Comparison of ENCODE assay signal across 36 cellular contexts in genomic region chr2:98382739-98383138, GRCh38. TPM values are rescaled to one million over a fixed set of nuclear protein-coding genes. Genes with fewer than 3 reads are reported as not detected.
"Had no signal": no experiment of that assay in that cellular context is flagged by ENCODE, and none has a peak within 500 bp of the region (broad histone marks: within the 10 kb centered on the region; RNA-seq: fewer than 3 reads in every experiment).

No MANE protein-coding gene starts in this region.

- H3K4me3 ChIP-seq: PC-9, SK-N-MC had no signal

- H3K9me3 Mint-ChIP-seq: activated B cell treated with CpG ODN at 0.5 μM for 24 hours; activated CD4-positive, alpha-beta memory T cell treated with anti-CD3 and anti-CD28 coated beads for 36 hours; activated naive CD8-positive, alpha-beta T cell treated with anti-CD3 and anti-CD28 coated beads for 36 hours; activated T-cell treated with anti-CD3 and anti-CD28 coated beads, Interleukin-2, amount 50 U/mL, for 4 hours; activated T-helper 1 cell treated with anti-CD3 and anti-CD28 coated beads, Interleukin-12 subunit alpha, Interleukin-12 subunit beta, Interleukin-2, Interleukin-4 antibody, amounts not matched to agents 30 ng/mL and 10 ng/mL and 1 ng/mL, durations not matched to agents 14 hours and 24 hours and 36 hours had no signal

- H3K27ac ChIP-seq: brain microvascular endothelial cell, PC-9, SK-N-MC, VCaP had no signal

- H3K4me1 Mint-ChIP-seq: activated B cell treated with CpG ODN at 0.5 μM for 24 hours had no signal

- H3K27ac Mint-ChIP-seq: activated B cell treated with CpG ODN at 0.5 μM for 24 hours; activated CD4-positive, alpha-beta memory T cell treated with anti-CD3 and anti-CD28 coated beads for 36 hours; activated naive CD8-positive, alpha-beta T cell treated with anti-CD3 and anti-CD28 coated beads for 36 hours; activated T-helper 1 cell treated with anti-CD3 and anti-CD28 coated beads, Interleukin-12 subunit alpha, Interleukin-12 subunit beta, Interleukin-2, Interleukin-4 antibody, amounts not matched to agents 30 ng/mL and 10 ng/mL and 1 ng/mL, durations not matched to agents 14 hours and 24 hours and 36 hours had no signal

- H3K36me3 ChIP-seq: brain microvascular endothelial cell had no signal

- H3K36me3 Mint-ChIP-seq: activated CD4-positive, alpha-beta memory T cell treated with anti-CD3 and anti-CD28 coated beads for 36 hours; activated naive CD8-positive, alpha-beta T cell treated with anti-CD3 and anti-CD28 coated beads for 36 hours had no signal

- H3K4me3 Mint-ChIP-seq: activated B cell treated with CpG ODN at 0.5 μM for 24 hours; activated CD4-positive, alpha-beta memory T cell treated with anti-CD3 and anti-CD28 coated beads for 36 hours; activated naive CD8-positive, alpha-beta T cell treated with anti-CD3 and anti-CD28 coated beads for 36 hours; activated T-cell treated with anti-CD3 and anti-CD28 coated beads, Interleukin-2, amount 50 U/mL, for 4 hours; activated T-helper 1 cell treated with anti-CD3 and anti-CD28 coated beads, Interleukin-12 subunit alpha, Interleukin-12 subunit beta, Interleukin-2, Interleukin-4 antibody, amounts not matched to agents 30 ng/mL and 10 ng/mL and 1 ng/mL, durations not matched to agents 14 hours and 24 hours and 36 hours had no signal

- DNase-seq: activated B cell treated with CpG ODN at 0.5 μM for 24 hours; activated CD4-positive, alpha-beta memory T cell treated with anti-CD3 and anti-CD28 coated beads for 36 hours; activated CD4-positive, alpha-beta T cell treated with anti-CD3 and anti-CD28 coated beads for 4 hours; activated CD4-positive, alpha-beta T cell treated with anti-CD3 and anti-CD28 coated beads, Interleukin-2, amount 50 U/mL, for 1 hour; activated CD4-positive, CD25-positive, alpha-beta regulatory T cell treated with anti-CD3 and anti-CD28 coated beads, Interleukin-2, amount 50 U/mL, for 72 hours; activated CD8-positive, alpha-beta memory T cell treated with anti-CD3 and anti-CD28 coated beads, Interleukin-2, amount 50 U/mL, for 4 hours; activated naive CD4-positive, alpha-beta T cell; activated naive CD4-positive, alpha-beta T cell treated with anti-CD3 and anti-CD28 coated beads, Interleukin-2, amount 50 U/mL, for 16 hours; activated naive CD8-positive, alpha-beta T cell treated with anti-CD3 and anti-CD28 coated beads for 36 hours; activated T-cell treated with anti-CD3 and anti-CD28 coated beads for 4 hours; activated T-cell treated with anti-CD3 and anti-CD28 coated beads, Interleukin-2, amount 50 U/mL, for 4 hours; amniotic stem cell; aorta; brain microvascular endothelial cell; central memory CD4-positive, alpha-beta T cell; NCI-H1092 treated with DMSO at 0.1 percent for 48 hours; NCI-H1417; NCI-H146; NCI-H187; NCI-H2029 treated with DMSO at 0.1 percent for 48 hours; NCI-H2107; NCI-H2171; NCI-H510A; NCI-H526; NCI-H748 treated with DMSO at 0.1 percent for 48 hours; NK-92 treated with Interleukin-12 subunit alpha and Interleukin-12 subunit beta, amount 100 ng/mL, for 24 hours; PC-9; Right ventricle myocardium superior; T-helper 1 cell; T-helper 2 cell; T-helper 9 cell had no signal

RNA-seq across cellular contexts. Expression of gene CNGA3, which starts 36.5 kb away (rescaled TPM):
- total RNA-seq: activated B cell treated with CpG ODN at 0.5 μM for 24 hours; activated CD4-positive, alpha-beta memory T cell treated with anti-CD3 and anti-CD28 coated beads for 36 hours; activated naive CD8-positive, alpha-beta T cell treated with anti-CD3 and anti-CD28 coated beads for 36 hours; activated T-cell treated with anti-CD3 and anti-CD28 coated beads, Interleukin-2, amount 50 U/mL, for 4 hours; activated T-helper 1 cell treated with anti-CD3 and anti-CD28 coated beads, Interleukin-12 subunit alpha, Interleukin-12 subunit beta, Interleukin-2, Interleukin-4 antibody, amounts not matched to agents 30 ng/mL and 10 ng/mL and 1 ng/mL, durations not matched to agents 14 hours and 24 hours and 36 hours; aorta; M059J; OCI-LY7; PC-9; Right ventricle myocardium superior had no signal
